1 cellular context compared by ENCODE assay signal in the genomic region with DNA sequence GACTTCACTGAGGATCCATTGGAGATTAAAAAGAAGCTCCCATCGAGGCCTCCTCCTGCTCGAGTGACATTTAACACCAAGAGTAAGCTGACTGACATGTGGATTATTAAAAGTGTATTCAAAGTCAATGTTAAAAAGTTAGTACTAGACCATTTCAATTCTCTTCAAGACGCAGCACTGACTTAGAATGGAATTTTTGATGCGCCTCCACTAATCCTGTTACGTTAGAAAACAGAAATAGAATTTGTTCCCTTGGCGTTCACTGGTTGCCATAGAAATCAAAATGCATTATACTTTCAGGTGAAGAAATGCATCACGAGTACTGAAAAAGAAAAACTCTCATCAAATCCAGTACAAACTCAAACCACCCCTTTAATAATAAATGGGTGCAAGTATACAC.
TF ChIP-seq lines count a peak whose summit lies in the region.

No MANE protein-coding gene starts in this region.

TF ChIP-seq in GM12878, 131 proteins besides CTCF, POLR2A, EP300 and RAD21:
- TF ChIP-seq TCF7 (IDR thresholded peaks at IDR 0.05; ENCODE audit: borderline replicate concordance) (no peak), NR2C2 (IDR thresholded peaks at IDR 0.05; ENCODE audit: borderline replicate concordance, control insufficient read depth, insufficient read length, low read depth) (no peak), SP1 (IDR thresholded peaks at IDR 0.05; ENCODE audit: low read depth, low read length) (no peak), PML (IDR thresholded peaks at IDR 0.05; ENCODE audit: low read length) (no peak), GATAD2B (conservative IDR thresholded peaks at IDR 0.05; ENCODE audit: low read depth) (no peak)
- TF ChIP-seq, protein P1, sequence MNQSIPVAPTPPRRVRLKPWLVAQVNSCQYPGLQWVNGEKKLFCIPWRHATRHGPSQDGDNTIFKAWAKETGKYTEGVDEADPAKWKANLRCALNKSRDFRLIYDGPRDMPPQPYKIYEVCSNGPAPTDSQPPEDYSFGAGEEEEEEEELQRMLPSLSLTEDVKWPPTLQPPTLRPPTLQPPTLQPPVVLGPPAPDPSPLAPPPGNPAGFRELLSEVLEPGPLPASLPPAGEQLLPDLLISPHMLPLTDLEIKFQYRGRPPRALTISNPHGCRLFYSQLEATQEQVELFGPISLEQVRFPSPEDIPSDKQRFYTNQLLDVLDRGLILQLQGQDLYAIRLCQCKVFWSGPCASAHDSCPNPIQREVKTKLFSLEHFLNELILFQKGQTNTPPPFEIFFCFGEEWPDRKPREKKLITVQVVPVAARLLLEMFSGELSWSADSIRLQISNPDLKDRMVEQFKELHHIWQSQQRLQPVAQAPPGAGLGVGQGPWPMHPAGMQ (IDR thresholded peaks at IDR 0.05; ENCODE audit: borderline replicate concordance), result no peak
TF ChIP-seq in GM12878: peak in this region for 0.
